Comparison of ENCODE assay signal across 23 cellular contexts in the genomic region with DNA sequence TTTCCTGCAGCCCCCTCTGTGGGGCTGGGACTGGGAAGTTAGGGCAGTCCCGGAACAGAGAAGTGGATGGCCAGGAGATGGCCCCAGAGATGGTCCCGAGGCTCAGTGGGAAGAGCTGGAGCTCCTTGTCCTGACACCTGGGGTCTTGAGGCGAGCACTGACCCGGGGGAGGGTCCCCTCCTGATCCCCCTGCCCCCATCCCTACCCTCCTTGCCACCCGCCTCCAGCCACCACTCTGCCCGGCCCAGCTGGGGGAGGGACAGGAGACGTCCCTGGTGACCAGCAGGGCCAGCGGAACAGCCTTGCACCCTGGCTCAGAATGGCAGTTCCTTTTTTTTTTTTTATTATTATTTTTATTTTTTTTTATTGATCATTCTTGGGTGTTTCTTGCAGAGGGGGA.
"Had no signal": no experiment of that assay in that cellular context is flagged by ENCODE, and none has a peak within 500 bp of the region (broad histone marks: within the 10 kb centered on the region; RNA-seq: fewer than 3 reads in every experiment).

No MANE protein-coding gene starts in this region.

- ATAC-seq: left cardiac atrium; left lobe of liver; natural killer cell; stimulated activated memory B cell treated with anti-CD40 and anti-IgM and Interleukin-4, amounts not matched to agents 10 μg/mL and 1 μg/mL and 100 μg/mL, for 72 hours had no signal

- H3K9me3 ChIP-seq: ovary, right atrium auricular region, tibial nerve, uterus had no signal

- H3K4me3 ChIP-seq: lung, ovary, right atrium auricular region, tibial nerve, uterus had no signal

- H3K27ac ChIP-seq: ovary, right atrium auricular region, uterus had no signal

- DNase-seq: hippocampal formation; kidney glomerular epithelial cell; left cardiac atrium; mesendoderm; naive B cell; natural killer cell; nephron progenitor cell; ovary; small intestine; stimulated activated CD4-positive, alpha-beta T cell treated with anti-CD3 and anti-CD28 coated beads, Interleukin-1b, Interleukin-23, amount 100 ng/mL, for 48 hours; stimulated activated CD4-positive, alpha-beta T cell treated with anti-CD3 and anti-CD28 coated beads, Interleukin-2, amount 100 ng/mL, for 48 hours; stimulated activated CD4-positive, alpha-beta T cell treated with anti-CD3 and anti-CD28 coated beads, Interleukin-4, amount 100 ng/mL, for 4 hours; stimulated activated CD8-positive, alpha-beta memory T cell treated with anti-CD3 and anti-CD28 coated beads, Interleukin-4, amount 100 ng/mL, for 48 hours; stimulated activated naive CD4-positive, alpha-beta T cell treated with Interleukin-2 at 50 U/mL for 16 hours; stimulated activated naive CD8-positive, alpha-beta T cell treated with anti-CD3 and anti-CD28 coated beads, Interleukin-15, amount 100 ng/mL, for 72 hours; substantia nigra; uterus had no signal

- FAIRE-seq: keratinocyte, small intestine had no signal

- H3K4me1 ChIP-seq: right atrium auricular region, tibial nerve, uterus had no signal

- H3K36me3 ChIP-seq: uterus had no signal

- H3K27me3 ChIP-seq: ovary, right atrium auricular region, tibial nerve, uterus had no signal
